ENCODE assay signal across 1 cellular context in genomic region chr19:5907216-5907615, GRCh38.
TF ChIP-seq lines count a peak whose summit lies in the region.

No MANE protein-coding gene starts in this region.

TF ChIP-seq in endothelial cell of umbilical vein, 7 proteins besides CTCF, POLR2A, EP300 and RAD21:
- TF ChIP-seq POLR2AphosphoS5 (IDR thresholded peaks at IDR 0.05; ENCODE audit: insufficient read depth, low read depth, low read length) (no peak), MYC (IDR thresholded peaks at IDR 0.05; ENCODE audit: low read depth, low read length) (no peak), JUN (IDR thresholded peaks at IDR 0.05; ENCODE audit: borderline replicate concordance, insufficient read depth, insufficient read length, low read depth) (no peak), EZH2 (IDR thresholded peaks at IDR 0.05; ENCODE audit: borderline replicate concordance, low read depth, low read length, severe bottlenecking) (no peak), GATA2 (IDR thresholded peaks at IDR 0.05; ENCODE audit: insufficient read depth, insufficient read length, low read depth, low read length) (no peak), FOS (IDR thresholded peaks at IDR 0.05; ENCODE audit: borderline replicate concordance, insufficient read depth, low read length) (no peak)
- TF ChIP-seq, protein P1, sequence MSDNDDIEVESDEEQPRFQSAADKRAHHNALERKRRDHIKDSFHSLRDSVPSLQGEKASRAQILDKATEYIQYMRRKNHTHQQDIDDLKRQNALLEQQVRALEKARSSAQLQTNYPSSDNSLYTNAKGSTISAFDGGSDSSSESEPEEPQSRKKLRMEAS (IDR thresholded peaks at IDR 0.05; ENCODE audit: insufficient read depth, insufficient read length): no peak
